ENCODE assay signal across 9 cellular contexts in the genomic region with DNA sequence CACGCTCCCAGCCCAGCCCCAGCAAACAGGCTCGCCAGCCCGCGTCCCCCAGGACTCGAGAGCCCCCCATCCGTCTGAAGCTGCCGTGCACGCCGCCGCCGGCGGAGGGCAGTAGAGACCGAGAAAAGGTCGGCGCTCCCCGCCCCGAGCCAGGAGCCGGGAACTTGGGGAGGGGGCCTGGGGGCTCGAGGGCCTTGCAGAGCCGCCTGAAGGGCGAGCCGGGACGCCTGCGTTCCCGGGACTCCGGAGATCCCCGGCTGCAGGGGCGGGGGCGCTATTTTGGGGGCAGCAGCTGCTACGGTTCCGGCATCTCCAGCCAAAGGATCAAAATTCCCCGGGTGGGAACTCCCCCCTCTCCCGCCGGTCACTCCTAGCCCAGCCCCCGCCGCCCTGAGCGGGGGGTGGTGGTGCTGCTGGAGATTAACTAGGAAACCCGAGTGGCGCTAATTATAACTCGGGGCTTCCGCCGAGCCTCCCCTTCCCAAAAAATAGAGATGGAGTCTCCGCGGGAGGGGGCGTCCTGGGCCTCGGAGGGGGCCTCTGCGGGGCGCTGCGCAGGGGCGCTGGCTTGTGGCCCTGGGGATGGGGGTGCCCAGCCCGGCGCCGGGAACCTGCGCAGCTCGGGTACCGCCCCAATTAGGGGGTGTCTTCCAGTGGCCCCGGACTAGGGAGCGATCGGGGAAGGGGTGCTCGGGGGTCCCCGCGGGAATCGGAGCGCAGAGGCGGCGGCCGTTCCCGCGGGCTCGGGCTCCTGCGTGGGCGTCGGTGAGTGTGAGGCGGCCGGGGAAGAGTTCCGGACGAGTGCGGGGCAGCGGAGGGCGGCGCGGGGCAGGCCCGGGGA. TPM values are rescaled to one million over a fixed set of nuclear protein-coding genes. Genes with fewer than 3 reads are reported as not detected.
DNase-seq lines count a peak whose midpoint lies in the region; ATAC-seq, FAIRE-seq and TF ChIP-seq lines count a peak whose summit lies in the region.
"Had no signal": no experiment of that assay in that cellular context is flagged by ENCODE, and none has a peak within 500 bp of the region (broad histone marks: within the 10 kb centered on the region; RNA-seq: fewer than 3 reads in every experiment).

No MANE protein-coding gene starts in this region.

- H3K9me3 ChIP-seq in Peyer's patch (no peaks in the 10 kb centered on the region), iPS-18a (ENCODE audit: control insufficient read depth, low read depth, low read length) (no peaks in the 10 kb centered on the region), small intestine (ENCODE audit: control insufficient read depth, low read depth) (no peaks in the 10 kb centered on the region)

- in situ Hi-C loops in astrocyte of the cerebellum (cut with HindIII; ENCODE audit: low sequenced_read_pairs) = no loop called here

- DNase-seq in NCI-H1694 (lab: John Stamatoyannopoulos, UW) = peak; percentile 22
- DNase-seq in NCI-H1694 treated with DMSO at 0.1 percent for 48 hours (lab: John Stamatoyannopoulos, UW) = no peak
- DNase-seq in Peyer's patch = peak; percentile 52 to 78 (median 78)
- no peak for DNase-seq in astrocyte of the cerebellum (ENCODE audit: low read depth)
- DNase-seq in small intestine = peak; percentile 31

- no peak overlapping the region for H3K9ac ChIP-seq in iPS-18a (ENCODE audit: low read length)

- no peak for FAIRE-seq in small intestine (lab: Jason Lieb, UNC)

- H3K4me3 ChIP-seq in Peyer's patch (peak overlapping the region; percentile 37 to 70 (median 61)), astrocyte of the cerebellum (ENCODE audit: low read depth, low read length) (peak overlapping the region; percentile 38), iPS-18a (ENCODE audit: low read length) (peak overlapping the region; percentile 59), small intestine (ENCODE audit: low read depth in 1 of 2, low read length in 2 of 2) (peak overlapping the region in 1 of 2 donors; percentile 63)

- peak overlapping the region in 3 of 4 donors; percentile 35 to 86 (median 82) for H3K27ac ChIP-seq in Peyer's patch
- H3K27ac ChIP-seq in iPS-18a (ENCODE audit: low read length) = no peak overlapping the region
- peak overlapping the region in 1 of 2 donors; percentile 42 for H3K27ac ChIP-seq in small intestine (ENCODE audit: low read depth in 1 of 2, low read length in 1 of 2)
- H3K27ac ChIP-seq: epithelial cell of prostate had no signal

- 1% methylated on average over 70 to 83 of the region's 83 CpGs for WGBS in small intestine, 3 donors

- TF ChIP-seq CTCF in Peyer's patch (IDR thresholded peaks at IDR 0.05) = peak; percentile 49 to 87 (median 84)
- peak; percentile 73 for TF ChIP-seq CTCF in astrocyte of the cerebellum (IDR thresholded peaks at IDR 0.05; ENCODE audit: low read depth, low read length, missing control alignments)

- H3K27me3 ChIP-seq in Peyer's patch (peaks cover 0 to 16% of the 10 kb centered on the region in 2 donors), iPS-18a (ENCODE audit: control insufficient read depth, insufficient read depth, low read length) (peaks cover 19% of the 10 kb centered on the region), small intestine (ENCODE audit: control insufficient read depth in 2 of 2, insufficient read depth in 2 of 2, low read length in 2 of 2) (peaks cover 0 to 3% of the 10 kb centered on the region in 2 donors)

- no peaks in the 10 kb centered on the region for H3K36me3 ChIP-seq in Peyer's patch
- no peaks in the 10 kb centered on the region for H3K36me3 ChIP-seq in iPS-18a (ENCODE audit: control insufficient read depth, low read depth, low read length)
- no peaks in the 10 kb centered on the region for H3K36me3 ChIP-seq in small intestine (ENCODE audit: control insufficient read depth in 2 of 2, insufficient read depth in 2 of 2, low read length in 2 of 2)

- no peak for ATAC-seq in GM18868 (IDR thresholded peaks at IDR 0.05; ENCODE audit: unreplicated experiment)
- no peak for ATAC-seq in GM21717 (IDR thresholded peaks at IDR 0.05; ENCODE audit: unreplicated experiment)

- TF ChIP-seq POLR2A in Peyer's patch (IDR thresholded peaks at IDR 0.05) = no peak

- peaks cover 0 to 57% (median 27%) of the 10 kb centered on the region in 4 donors for H3K4me1 ChIP-seq in Peyer's patch
- H3K4me1 ChIP-seq in iPS-18a (ENCODE audit: control insufficient read depth, low read depth, low read length) = peaks cover 5% of the 10 kb centered on the region
- peaks cover 0 to 2% of the 10 kb centered on the region in 2 donors for H3K4me1 ChIP-seq in small intestine (ENCODE audit: control insufficient read depth in 2 of 2, insufficient read depth in 1 of 2, low read depth in 1 of 2, low read length in 1 of 2)

RNA-seq across cellular contexts. Expression of gene ACHE, which starts 0.6 kb away (rescaled TPM):
- total RNA-seq in Peyer's patch = 10 to 100 TPM in 3 of 4 donors, 1 to 10 TPM in 1; 3.3 to 35.4 (median 25.3) TPM
- 10 to 100 TPM in 2 of 3 donors, 1 to 10 TPM in 1; 3.5 to 11.2 (median 11.0) TPM for polyA plus RNA-seq in small intestine

RNA-seq across cellular contexts. Expression of gene UFSP1, which starts 5.6 kb away (rescaled TPM):
- total RNA-seq in Peyer's patch = 1 to 10 TPM; 4.1 to 7.0 (median 5.2) TPM
- 1 to 10 TPM; 3.5 to 5.3 (median 4.9) TPM for polyA plus RNA-seq in small intestine

RNA-seq across cellular contexts. Expression of gene SRRT, which starts 20.2 kb away (rescaled TPM):
- 100 to 1,000 TPM in 2 of 4 donors, 10 to 100 TPM in 2; 60.9 to 272 (median 113) TPM for total RNA-seq in Peyer's patch
- polyA plus RNA-seq in small intestine = 100 to 1,000 TPM in 1 of 3 donors, 10 to 100 TPM in 2; 77.1 to 113 (median 82.1) TPM

RNA-seq across cellular contexts. Expression of gene TRIP6, which starts 27.9 kb away (rescaled TPM):
- 10 to 100 TPM in 3 of 4 donors, 1 to 10 TPM in 1; 8.8 to 22.3 (median 15.4) TPM for total RNA-seq in Peyer's patch
- polyA plus RNA-seq in small intestine = 10 to 100 TPM in 2 of 3 donors, 1 to 10 TPM in 1; 3.4 to 23.1 (median 10.3) TPM

RNA-seq across cellular contexts. Expression of gene SLC12A9, which starts 42.6 kb away (rescaled TPM):
- total RNA-seq in Peyer's patch = 10 to 100 TPM; 24.8 to 51.1 (median 28.2) TPM
- 10 to 100 TPM; 10.5 to 28.8 (median 12.7) TPM for polyA plus RNA-seq in small intestine

Comparison
In these comparisons a context has a peak if more than half of its experiments do, and no peak if none do; other contexts are left out.
1. DNase-seq: peak in NCI-H1694 (single experiment), Peyer's patch (3 of 3) and small intestine (single experiment); none in NCI-H1694 treated with DMSO at 0.1 percent for 48 hours (single experiment) and astrocyte of the cerebellum (single experiment).